8 cellular contexts compared by ENCODE assay signal in the genomic region with DNA sequence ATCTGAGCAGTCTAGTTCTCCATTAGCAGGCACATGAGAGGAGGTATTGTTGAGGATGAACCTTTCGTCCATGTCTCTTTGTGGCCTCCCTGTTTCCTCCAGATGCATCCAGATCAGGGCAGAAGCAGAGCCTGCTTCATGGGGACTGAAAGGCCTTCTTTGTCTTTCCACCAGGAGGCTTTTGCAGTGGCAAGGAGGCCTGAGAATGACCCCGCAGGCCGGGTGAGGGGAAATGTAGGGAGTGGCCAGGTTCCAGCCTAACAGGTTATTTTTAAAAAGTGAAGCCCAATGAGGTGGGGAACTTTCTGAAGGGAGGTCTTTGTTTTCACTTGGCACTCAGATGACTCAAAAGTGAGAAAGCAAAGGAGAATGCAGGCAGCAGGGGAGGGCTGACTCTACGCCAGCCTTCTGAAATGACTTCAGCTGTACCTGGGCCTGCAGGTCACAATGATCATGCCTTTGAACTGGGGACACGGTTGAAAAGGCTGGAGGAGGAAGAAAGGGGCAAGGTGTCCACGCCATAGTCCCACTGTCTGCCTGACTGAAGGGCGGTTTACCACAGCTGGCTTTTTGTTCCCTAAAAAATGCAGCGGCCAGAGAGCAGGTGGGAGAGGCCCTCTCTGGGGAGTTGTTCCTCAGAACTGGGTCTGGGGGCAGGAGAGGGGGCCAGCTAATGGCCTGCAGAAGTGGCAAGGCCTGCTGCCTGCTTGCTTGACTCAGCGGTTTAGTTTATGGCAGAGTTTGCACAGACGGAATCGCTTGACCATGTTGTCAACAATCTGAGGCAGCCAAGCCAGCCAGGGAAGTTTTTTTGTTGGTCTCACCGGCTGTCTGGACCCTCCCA. TPM values are rescaled to one million over a fixed set of nuclear protein-coding genes. Genes with fewer than 3 reads are reported as not detected.
DNase-seq lines count a peak whose midpoint lies in the region; ATAC-seq, FAIRE-seq and TF ChIP-seq lines count a peak whose summit lies in the region.

No MANE protein-coding gene starts in this region.

- no peak overlapping the region for H3K56ac ChIP-seq in H1 (replicated peaks; ENCODE audit: insufficient read length, low read depth, low read length)

- no peaks in the 10 kb centered on the region for H3K27me3 ChIP-seq in BLaER1 treated with 17β-estradiol and CSF1 and Interleukin-3, amounts not matched to agents 10 nM and 100 nM
- H3K27me3 ChIP-seq in H1 (replicated peaks in 1 of 4; ENCODE audit: control insufficient read depth in 3 of 4, extremely low read depth in 1 of 4, insufficient read depth in 3 of 4, low read length in 3 of 4) (no peaks in the 10 kb centered on the region), BE2C (no peaks in the 10 kb centered on the region)

- peak overlapping the region; percentile 89 for H2BK12ac ChIP-seq in H1 (ENCODE audit: low read depth, low read length)

- H2AFZ ChIP-seq in H1 (ENCODE audit: low read length), result no peak overlapping the region

- no peak for TF ChIP-seq POLR2A in H1 (IDR thresholded peaks at IDR 0.05; ENCODE audit: control extremely low read depth in 1 of 2, low read depth in 2 of 2, low read length in 2 of 2)

- no peak for FAIRE-seq in H1 (lab: Jason Lieb, UNC)

- H3K23me2 ChIP-seq in H1 (ENCODE audit: low read depth, low read length), result no peaks in the 10 kb centered on the region

- ATAC-seq in GM18861 (IDR thresholded peaks at IDR 0.05; ENCODE audit: unreplicated experiment) (peak; percentile 77), HG03045 (IDR thresholded peaks at IDR 0.05; ENCODE audit: unreplicated experiment) (peak; percentile 68)

- H3K9ac ChIP-seq in BLaER1 treated with 17β-estradiol and CSF1 and Interleukin-3, amounts not matched to agents 10 nM and 100 nM, result peak overlapping the region; percentile 55 to 72 (median 67)
- H3K9ac ChIP-seq in H1 (replicated peaks in 1 of 4; ENCODE audit: extremely low read depth in 1 of 4, low read depth in 3 of 4, low read length in 3 of 4), result peak overlapping the region in 2 of 4 experiments; percentile 7 to 34; a peak in 2 of 7 replicates

- H4K20me1 ChIP-seq in BLaER1 treated with 17β-estradiol and CSF1 and Interleukin-3, amounts not matched to agents 10 nM and 100 nM, result peaks cover 0 to 38% (median 20%) of the 10 kb centered on the region in 11 experiments; a peak in 17 of 22 replicates
- peaks cover 0 to 2% of the 10 kb centered on the region in 2 experiments for H4K20me1 ChIP-seq in H1 (replicated peaks in 1 of 2; ENCODE audit: control insufficient read depth in 1 of 2, insufficient read depth in 2 of 2, low read length in 2 of 2)

- H3K9me3 ChIP-seq in BLaER1 treated with 17β-estradiol and CSF1 and Interleukin-3, amounts not matched to agents 10 nM and 100 nM (replicated peaks in 1 of 11), result peaks cover 0 to 21% (median 8%) of the 10 kb centered on the region in 11 experiments; a peak in 12 of 22 replicates
- H3K9me3 ChIP-seq in H1 (ENCODE audit: insufficient read depth in 2 of 2, low read depth in 1 of 2, low read length in 1 of 2) (no peaks in the 10 kb centered on the region; a peak in 1 of 4 replicates), BE2C (no peaks in the 10 kb centered on the region)

- peak overlapping the region; percentile 11; the same call in 1 of the 2 replicates for H2BK20ac ChIP-seq in H1 (ENCODE audit: low read length)

- peak; percentile 14 to 33; a peak in 3 of 4 replicates for TF ChIP-seq RAD21 in H1 (IDR thresholded peaks at IDR 0.05 in 1 of 2, conservative IDR thresholded peaks at IDR 0.05 in 1 of 2; ENCODE audit: low read depth in 2 of 2, low read length in 2 of 2)

- H3K36me3 ChIP-seq in BLaER1 treated with 17β-estradiol and CSF1 and Interleukin-3, amounts not matched to agents 10 nM and 100 nM, result peaks cover 0 to 21% (median 8%) of the 10 kb centered on the region in 11 experiments; a peak in 11 of 22 replicates
- H3K36me3 ChIP-seq in H1 (ENCODE audit: control insufficient read depth in 2 of 4, insufficient read depth in 4 of 4, low read length in 3 of 4) (no peaks in the 10 kb centered on the region), BE2C (no peaks in the 10 kb centered on the region)

- H3K4me1 ChIP-seq in BLaER1 treated with 17β-estradiol and CSF1 and Interleukin-3, amounts not matched to agents 10 nM and 100 nM, result peaks cover 62 to 93% (median 80%) of the 10 kb centered on the region in 10 experiments
- peaks cover 8 to 11% (median 10%) of the 10 kb centered on the region in 4 experiments for H3K4me1 ChIP-seq in H1 (replicated peaks in 1 of 4; ENCODE audit: control insufficient read depth in 3 of 4, insufficient read depth in 4 of 4, low read length in 3 of 4)
- H3K4me1 ChIP-seq in BE2C, result no peaks in the 10 kb centered on the region

- POLR2A ChIA-PET in RWPE1 (lab: Yijun Ruan, JAX; ENCODE audit: low non-redundant PET), result no interaction called here
- POLR2A ChIA-PET in H1 (lab: Charles Lee; ENCODE audit: partially characterized antibody), result interaction anchor here (0.6 to 1.6 kb wide), 4 partner anchors 9 to 43 kb away, joined by 3 to 5 read pairs (median 3); no protein-coding TSS in a partner anchor

- TF ChIP-seq EP300 in H1 (IDR thresholded peaks at IDR 0.05; ENCODE audit: borderline replicate concordance in 1 of 2, low read depth in 2 of 2, low read length in 2 of 2), result no peak

- H3K4me3 ChIP-seq in BLaER1 treated with 17β-estradiol and CSF1 and Interleukin-3, amounts not matched to agents 10 nM and 100 nM, result peak overlapping the region in 8 of 10 experiments; percentile 12 to 35 (median 29); a peak in 12 of 20 replicates
- H3K4me3 ChIP-seq in H1 (ENCODE audit: extremely low read depth in 1 of 4, insufficient read depth in 2 of 4, low read depth in 3 of 4, low read length in 4 of 4) (no peak overlapping the region; a peak in 1 of 8 replicates), BE2C (ENCODE audit: low read depth, low read length) (no peak overlapping the region)

- no peak for TF ChIP-seq CTCF in RWPE1 (conservative IDR thresholded peaks at IDR 0.05; ENCODE audit: low read depth)
- peak; percentile 13 to 38 (median 28) for TF ChIP-seq CTCF in H1 (IDR thresholded peaks at IDR 0.05; ENCODE audit: control extremely low read depth in 1 of 3, insufficient read depth in 1 of 3, low read depth in 1 of 3, low read length in 3 of 3)
- no peak for TF ChIP-seq CTCF in nephron progenitor cell (IDR thresholded peaks at IDR 0.05)
- no peak for TF ChIP-seq CTCF in BE2C (IDR thresholded peaks at IDR 0.05; ENCODE audit: low read depth, low read length)

- CTCF ChIA-PET in RWPE1 (lab: Yijun Ruan, JAX), result interaction anchor here (0.9 kb wide), 1 partner anchor 9 kb away, joined by 4 read pairs; no protein-coding TSS in a partner anchor
- CTCF ChIA-PET in H1 (lab: Charles Lee; ENCODE audit: partially characterized antibody), result interaction anchor here (0.7 to 8.2 kb wide), 5 partner anchors 19 to 48 kb away, joined by 3 to 47 read pairs (median 3); no protein-coding TSS in a partner anchor

- 72% methylated on average over 12 of the region's 12 CpGs; no CpG with 5 or more reads in 1 of the 2 experiments for WGBS in H1 (ENCODE audit: extremely low coverage in 1 of 2, insufficient coverage in 1 of 2, insufficient read length in 1 of 2, insufficient replicate concordance in 2 of 2, low coverage in 1 of 2, low lambda C conversion rate in 2 of 2, missing lambda C conversion rate in 1 of 2), 2 experiments

- H3K4me2 ChIP-seq in BLaER1 treated with 17β-estradiol and CSF1 and Interleukin-3, amounts not matched to agents 10 nM and 100 nM, result peak overlapping the region; percentile 79 to 97 (median 93)
- H3K4me2 ChIP-seq in H1 (ENCODE audit: insufficient read depth in 1 of 2, low read depth in 2 of 2, low read length in 2 of 2), result peak overlapping the region; percentile 26 to 46; a peak in 2 of 4 replicates

- H3K4me1 Mint-ChIP-seq in nephron progenitor cell, result peaks cover 55% of the 10 kb centered on the region

- peak overlapping the region; percentile 66; the same call in 1 of the 2 replicates for H4K8ac ChIP-seq in H1 (ENCODE audit: extremely low read depth, insufficient read depth, low read length)

- H3K18ac ChIP-seq in H1 (ENCODE audit: extremely low read depth, low read length), result peak overlapping the region; percentile 75

- peak overlapping the region; percentile 77; the same call in 1 of the 2 replicates for H2BK15ac ChIP-seq in H1 (ENCODE audit: low read length)

- peak overlapping the region; percentile 37 for H3K4me3 Mint-ChIP-seq in nephron progenitor cell

- peak overlapping the region; percentile 68 to 84 (median 80) for H3K27ac ChIP-seq in BLaER1 treated with 17β-estradiol and CSF1 and Interleukin-3, amounts not matched to agents 10 nM and 100 nM
- H3K27ac ChIP-seq in RWPE1 (peak overlapping the region; percentile 70), H1 (ENCODE audit: low read depth, low read length) (peak overlapping the region; percentile 76)

- H3K27ac Mint-ChIP-seq in nephron progenitor cell, result peak overlapping the region; percentile 90

- H3K4ac ChIP-seq in H1 (replicated peaks; ENCODE audit: insufficient read length, low read depth, low read length), result no peak overlapping the region

- H4K5ac ChIP-seq in H1 (ENCODE audit: insufficient read length, low read depth, low read length), result peak overlapping the region; percentile 10

- H3K23ac ChIP-seq in H1 (ENCODE audit: insufficient read length), result no peak overlapping the region

- H3K79me1 ChIP-seq in H1 (ENCODE audit: low read depth, low read length), result peaks cover 6% of the 10 kb centered on the region; the same call in 1 of the 2 replicates

- peaks cover 38% of the 10 kb centered on the region for H3K36me3 Mint-ChIP-seq in nephron progenitor cell (ENCODE audit: low read depth)

- no peak overlapping the region for H4K91ac ChIP-seq in H1 (replicated peaks; ENCODE audit: insufficient read length, low read length)

- H2BK5ac ChIP-seq in H1 (ENCODE audit: low read depth, low read length), result 0 out of 2 replicates have a peak overlapping the region, but pooled peaks have one; percentile 46

- H3K9me3 Mint-ChIP-seq in nephron progenitor cell, result peaks cover 23% of the 10 kb centered on the region

- no peaks in the 10 kb centered on the region for H3K27me3 Mint-ChIP-seq in nephron progenitor cell (ENCODE audit: low read depth, poor library complexity)

- no peak overlapping the region for H2AK5ac ChIP-seq in H1 (ENCODE audit: low read depth, low read length)

- no peak overlapping the region for H3K14ac ChIP-seq in H1 (ENCODE audit: insufficient read length)

- no peak overlapping the region for H2BK120ac ChIP-seq in H1 (replicated peaks; ENCODE audit: low read depth, low read length)

- peak; percentile 87 for DNase-seq in RWPE1 (ENCODE audit: low spot score)
- DNase-seq in H1 (ENCODE audit: low read depth in 1 of 2, low spot score in 2 of 2), result peak; percentile 51 to 60
- no peak for DNase-seq in nephron progenitor cell
- DNase-seq in NCI-H446 treated with DMSO at 0.1 percent for 48 hours (lab: John Stamatoyannopoulos, UW), result no peak
- no peak for DNase-seq in BE2C

- H3K79me2 ChIP-seq in H1 (ENCODE audit: control insufficient read depth in 1 of 2, insufficient read depth in 2 of 2, low read length in 2 of 2), result peaks cover 0 to 52% of the 10 kb centered on the region in 2 experiments; a peak in 3 of 4 replicates

RNA-seq across cellular contexts. Expression of gene CMTM7, which starts 28.7 kb away (rescaled TPM):
- total RNA-seq in H1 (2021; fragmentation: NEBNext Ultra II Directional; extraction: Animal tissue kit (Norgen Biotek cat#: 25700)), result 30.6 and 33.3 TPM in 2 replicates
- 65.8 and 74.0 TPM in 2 replicates for polyA plus RNA-seq in H1 (2011; rRNA removed)
- polyA plus RNA-seq in H1 (2011; cell fraction: cytosol; rRNA removed), result 37.3 TPM
- 48.0 TPM for polyA plus RNA-seq in H1 (2011; cell fraction: nucleus; rRNA removed)
- polyA plus RNA-seq in H1 (2012, experiment 1 of 2), result 30.6 to 37.6 TPM (median 31.3 TPM) in 4 replicates
- 33.4 TPM for polyA plus RNA-seq in H1 (2012, experiment 2 of 2)
- polyA plus RNA-seq in H1 (2013, experiment 1 of 2), result 35.5 TPM
- polyA plus RNA-seq in H1 (2013, experiment 2 of 2), result 39.5 TPM
- polyA minus RNA-seq in H1 (2011; rRNA and poly(A)+ RNA removed), result 20.8 and 24.3 TPM in 2 replicates
- 16.1 TPM for polyA minus RNA-seq in H1 (2011; cell fraction: cytosol; rRNA and poly(A)+ RNA removed)
- 24.2 TPM for polyA minus RNA-seq in H1 (2011; cell fraction: nucleus; rRNA and poly(A)+ RNA removed)
- 15.5 TPM for polyA plus RNA-seq in BE2C (2012; ENCODE audit: insufficient read depth, insufficient read length, low read depth)

Comparison
In these comparisons a context has a peak if more than half of its experiments do, and no peak if none do; other contexts are left out.
1. H3K4me3 ChIP-seq: peak in BLaER1 treated with 17β-estradiol and CSF1 and Interleukin-3, amounts not matched to agents 10 nM and 100 nM (8 of 10); none in H1 (0 of 4) and BE2C (single experiment).
2. DNase-seq: peak in RWPE1 (single experiment) and H1 (2 of 2); none in nephron progenitor cell (single experiment), NCI-H446 treated with DMSO at 0.1 percent for 48 hours (single experiment) and BE2C (single experiment).
3. CTCF ChIP-seq: peak in H1 (3 of 3); none in RWPE1 (single experiment), nephron progenitor cell (single experiment) and BE2C (single experiment).
4. Peak in every context shown above with its lines, with median percentiles within 50 percentile points of each other: H3K27ac ChIP-seq.